3 cellular contexts compared by ENCODE assay signal in genomic region chr6:150323205-150323604, GRCh38.
TF ChIP-seq lines count a peak whose summit lies in the region.

No MANE protein-coding gene starts in this region.

TF ChIP-seq in A549, 52 proteins besides CTCF, POLR2A, EP300 and RAD21 (continued from another document):
- TF ChIP-seq CEBPB (IDR thresholded peaks at IDR 0.05): peak; percentile 72 to 78; a peak in 3 of 4 replicates

TF ChIP-seq in Ishikawa, 13 proteins besides CTCF, POLR2A, EP300 and RAD21:
- no peak for TF ChIP-seq FOXM1 (IDR thresholded peaks at IDR 0.05; ENCODE audit: borderline replicate concordance, low read depth)
- TF ChIP-seq CEBPB (IDR thresholded peaks at IDR 0.05): peak; percentile 91

TF ChIP-seq in H1, 55 proteins besides CTCF, POLR2A, EP300 and RAD21 (continued from another document):
- TF ChIP-seq BCL11A (IDR thresholded peaks at IDR 0.05; ENCODE audit: low read depth in 2 of 2, low read length in 2 of 2): no peak
- TF ChIP-seq CHD2 (IDR thresholded peaks at IDR 0.05; ENCODE audit: low read length): no peak
- TF ChIP-seq CBX8 (IDR thresholded peaks at IDR 0.05; ENCODE audit: borderline replicate concordance, low read depth, low read length): no peak
- no peak for TF ChIP-seq FOSL1 (IDR thresholded peaks at IDR 0.05; ENCODE audit: insufficient read depth, low read depth, low read length)
- TF ChIP-seq CEBPB (IDR thresholded peaks at IDR 0.05; ENCODE audit: low read depth, low read length): peak; percentile 92
- no peak for TF ChIP-seq BACH1 (IDR thresholded peaks at IDR 0.05; ENCODE audit: low read length)
TF ChIP-seq in H1: peak in this region for 1.
